8 cellular contexts compared by ENCODE assay signal in the genomic region with DNA sequence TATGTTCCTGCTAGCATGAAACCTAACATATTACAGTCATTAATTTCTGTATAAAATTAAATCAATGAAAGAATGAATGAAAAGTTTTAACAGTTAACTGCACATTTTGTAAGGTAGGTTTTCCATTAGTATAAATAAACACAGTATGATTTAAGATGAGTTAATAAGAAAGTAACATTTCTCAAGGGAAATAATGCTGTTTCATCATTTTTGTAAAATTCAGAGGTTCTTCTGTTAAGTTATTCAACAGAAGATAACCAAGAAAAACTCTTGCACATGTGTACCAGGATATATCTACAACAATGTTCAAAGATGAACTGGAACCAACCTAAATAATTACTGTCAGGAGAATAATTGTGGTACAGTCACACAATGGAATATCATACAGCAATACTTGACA.
"Had no signal": no experiment of that assay in that cellular context is flagged by ENCODE, and none has a peak within 500 bp of the region (broad histone marks: within the 10 kb centered on the region; RNA-seq: fewer than 3 reads in every experiment).

No MANE protein-coding gene starts in this region.

- H2AFZ ChIP-seq: GM23248 had no signal

- H3K27ac ChIP-seq: GM23248, HL-60 had no signal

- H3K4me1 ChIP-seq: HAP-1 had no signal

- DNase-seq: GM23248, GOT3, H7, HFFc6, KG1 had no signal

- H3K9me3 ChIP-seq: HAP-1 had no signal

- H3K4me3 ChIP-seq: GM23248, HAP-1 had no signal

- H3K9ac ChIP-seq: GM23248 had no signal

- ATAC-seq: HCT116 had no signal
